Comparison of ENCODE assay signal across 17 cellular contexts in the genomic region with DNA sequence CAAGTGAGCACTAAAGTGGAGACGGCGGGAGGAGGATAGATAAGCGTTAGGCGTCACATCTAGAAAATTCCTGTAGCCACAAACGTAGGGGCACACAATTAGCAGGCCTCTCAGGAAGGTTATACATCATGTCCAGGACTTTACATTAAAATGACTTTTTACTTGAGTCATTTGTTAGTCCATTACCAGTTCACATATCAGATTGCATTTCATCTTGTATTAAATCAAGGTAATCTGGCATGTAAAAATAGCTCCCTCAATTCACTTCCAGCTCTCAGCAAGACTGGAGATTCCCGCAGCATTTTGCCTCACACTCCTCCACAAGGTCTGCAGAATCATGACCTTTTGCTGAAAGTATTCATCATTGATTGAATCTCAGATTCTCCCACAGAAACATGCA.
A peak's percentile ranks its signal among the peaks of the same experiment; 100 is the strongest.
DNase-seq lines count a peak whose midpoint lies in the region; ATAC-seq and TF ChIP-seq lines count a peak whose summit lies in the region.
"Had no signal": no experiment of that assay in that cellular context is flagged by ENCODE, and none has a peak within 500 bp of the region (broad histone marks: within the 10 kb centered on the region; RNA-seq: fewer than 3 reads in every experiment).

No MANE protein-coding gene starts in this region.

- H3K79me2 ChIP-seq in fibroblast of lung (ENCODE audit: control insufficient read depth, insufficient read depth, low read length): no peaks in the 10 kb centered on the region

- no peak for ATAC-seq in GM19452 (IDR thresholded peaks at IDR 0.05; ENCODE audit: unreplicated experiment)
- ATAC-seq: HCT116, Panc1, Right ventricle myocardium inferior had no signal

- H3K4me1 Mint-ChIP-seq in CD4-positive, alpha-beta memory T cell: peaks cover 0 to 1% (median 0%) of the 10 kb centered on the region in 4 donors

- no peak for TF ChIP-seq CTCF in fibroblast of lung (conservative IDR thresholded peaks at IDR 0.05 in 1 of 2, IDR thresholded peaks at IDR 0.05 in 1 of 2; ENCODE audit: low read depth in 1 of 2, low read length in 2 of 2)

- CTCF ChIA-PET in CD4-positive, alpha-beta memory T cell (lab: Charles Lee; ENCODE audit: partially characterized antibody): no interaction called here

- H3K27ac Mint-ChIP-seq in CD4-positive, alpha-beta memory T cell: no peak overlapping the region

- H3K9me3 ChIP-seq in fibroblast of lung (ENCODE audit: control insufficient read depth, insufficient read depth, low read depth, low read length): no peaks in the 10 kb centered on the region
- H3K9me3 ChIP-seq in CD4-positive, alpha-beta memory T cell (ENCODE audit: control insufficient read depth in 1 of 2, low read length in 2 of 2): no peaks in the 10 kb centered on the region
- H3K9me3 ChIP-seq: BLaER1 treated with 17β-estradiol and CSF1 and Interleukin-3, amounts not matched to agents 10 nM and 100 nM had no signal

- H3K4me1 ChIP-seq in fibroblast of lung (ENCODE audit: control insufficient read depth, extremely low read depth, insufficient read depth, low read length) (peaks cover 16% of the 10 kb centered on the region), rectal smooth muscle tissue (ENCODE audit: control insufficient read depth, insufficient read depth, low read length) (peaks cover 21% of the 10 kb centered on the region)
- H3K4me1 ChIP-seq in CD4-positive, alpha-beta memory T cell (ENCODE audit: insufficient read depth, low read length): no peaks in the 10 kb centered on the region

- H3K27me3 Mint-ChIP-seq in CD4-positive, alpha-beta memory T cell: peaks cover 1 to 3% of the 10 kb centered on the region in 2 donors

- peaks cover 0 to 6% (median under 1%) of the 10 kb centered on the region in 8 donors for H3K9me3 Mint-ChIP-seq in CD4-positive, alpha-beta memory T cell

- H3K27me3 ChIP-seq in fibroblast of lung (ENCODE audit: control insufficient read depth, insufficient read depth, low read length): no peaks in the 10 kb centered on the region
- no peaks in the 10 kb centered on the region for H3K27me3 ChIP-seq in rectal smooth muscle tissue (ENCODE audit: control insufficient read depth, insufficient read depth, low read length)
- no peaks in the 10 kb centered on the region for H3K27me3 ChIP-seq in CD4-positive, alpha-beta memory T cell (ENCODE audit: insufficient read depth, low read length)
- H3K27me3 ChIP-seq: BLaER1 treated with 17β-estradiol and CSF1 and Interleukin-3, amounts not matched to agents 10 nM and 100 nM had no signal

- H3K4me3 ChIP-seq in fibroblast of lung (replicated peaks in 1 of 4; ENCODE audit: control extremely low read depth in 1 of 4, insufficient read depth in 1 of 4, low read depth in 3 of 4, low read length in 4 of 4) (no peak overlapping the region), rectal smooth muscle tissue (ENCODE audit: low read length) (no peak overlapping the region)
- H3K4me3 ChIP-seq in CD4-positive, alpha-beta memory T cell (ENCODE audit: low read length in 2 of 2): no peak overlapping the region
- H3K4me3 ChIP-seq: BLaER1 treated with 17β-estradiol and CSF1 and Interleukin-3, amounts not matched to agents 10 nM and 100 nM had no signal

- H3K27ac ChIP-seq in fibroblast of lung (ENCODE audit: insufficient read depth, low read length) (no peak overlapping the region), rectal smooth muscle tissue (ENCODE audit: low read depth, low read length) (peak overlapping the region; percentile 15)
- no peak overlapping the region for H3K27ac ChIP-seq in CD4-positive, alpha-beta memory T cell (ENCODE audit: low read depth, low read length)
- H3K27ac ChIP-seq: BLaER1 treated with 17β-estradiol and CSF1 and Interleukin-3, amounts not matched to agents 10 nM and 100 nM had no signal

- POLR2A ChIA-PET in CD4-positive, alpha-beta memory T cell (lab: Charles Lee; ENCODE audit: partially characterized antibody): no interaction called here

- no peaks in the 10 kb centered on the region for H4K20me1 ChIP-seq in fibroblast of lung (ENCODE audit: control insufficient read depth, extremely low read depth, insufficient read depth, low read length)
- H4K20me1 ChIP-seq: BLaER1 treated with 17β-estradiol and CSF1 and Interleukin-3, amounts not matched to agents 10 nM and 100 nM had no signal

- DNase-seq in Daoy (ENCODE audit: low read depth) (peak; percentile 65), SK-N-DZ (ENCODE audit: low spot score) (peak; percentile 29), fibroblast of lung (ENCODE audit: low read depth in 2 of 2) (no peak), HUDEP-2 (lab: John Stamatoyannopoulos, UW; ENCODE audit: unreplicated experiment in 76 of 76) (no peak), NCI-H2081 treated with DMSO at 0.1 percent for 48 hours (lab: John Stamatoyannopoulos, UW) (no peak)
- no peak for DNase-seq in CD4-positive, alpha-beta memory T cell
- DNase-seq: 8988T, DMS153, KBM-7, NCI-H1048, NCI-H2107 had no signal

- peak overlapping the region; percentile 73 for H3K4me2 ChIP-seq in fibroblast of lung (ENCODE audit: extremely low read depth, insufficient read depth, low read length)
- H3K4me2 ChIP-seq: BLaER1 treated with 17β-estradiol and CSF1 and Interleukin-3, amounts not matched to agents 10 nM and 100 nM had no signal

- no peak overlapping the region for H3K4me3 Mint-ChIP-seq in CD4-positive, alpha-beta memory T cell

- no peaks in the 10 kb centered on the region for H3K36me3 Mint-ChIP-seq in CD4-positive, alpha-beta memory T cell

- H3K36me3 ChIP-seq in fibroblast of lung (ENCODE audit: control insufficient read depth, insufficient read depth, low read length) (no peaks in the 10 kb centered on the region), rectal smooth muscle tissue (ENCODE audit: control insufficient read depth, insufficient read depth, low read length) (no peaks in the 10 kb centered on the region)
- H3K36me3 ChIP-seq in CD4-positive, alpha-beta memory T cell (ENCODE audit: insufficient read depth, low read length): no peaks in the 10 kb centered on the region
- H3K36me3 ChIP-seq: BLaER1 treated with 17β-estradiol and CSF1 and Interleukin-3, amounts not matched to agents 10 nM and 100 nM had no signal

- no peak overlapping the region for H2AFZ ChIP-seq in fibroblast of lung (ENCODE audit: low read length)

- intact Hi-C loops in CD4-positive, alpha-beta memory T cell (cut with micrococcal nuclease): no loop called here

- H3K9ac ChIP-seq in fibroblast of lung (ENCODE audit: insufficient read depth, low read length) (no peak overlapping the region), rectal smooth muscle tissue (ENCODE audit: low read length) (no peak overlapping the region)
- H3K9ac ChIP-seq: BLaER1 treated with 17β-estradiol and CSF1 and Interleukin-3, amounts not matched to agents 10 nM and 100 nM had no signal

Comparison
In these comparisons a context has a peak if more than half of its experiments do, and no peak if none do; other contexts are left out.
1. DNase-seq: peak in Daoy (single experiment) and SK-N-DZ (single experiment); none in fibroblast of lung (0 of 2), HUDEP-2 (0 of 76), CD4-positive, alpha-beta memory T cell (0 of 5) and NCI-H2081 treated with DMSO at 0.1 percent for 48 hours (single experiment).